In genomic region chr19:13007292-13008045, GRCh38 we compare ENCODE assay signal across 11 cellular contexts. TPM values are rescaled to one million over a fixed set of nuclear protein-coding genes. Genes with fewer than 3 reads are reported as not detected.
DNase-seq lines count a peak whose midpoint lies in the region; ATAC-seq and TF ChIP-seq lines count a peak whose summit lies in the region.
"Had no signal": no experiment of that assay in that cellular context is flagged by ENCODE, and none has a peak within 500 bp of the region (broad histone marks: within the 10 kb centered on the region; RNA-seq: fewer than 3 reads in every experiment).

No MANE protein-coding gene starts in this region.

- peaks cover 0 to 3% (median 0%) of the 10 kb centered on the region in 5 donors for H3K27me3 ChIP-seq in subcutaneous abdominal adipose tissue (ENCODE audit: control insufficient read depth in 5 of 5, insufficient read depth in 4 of 5, low read length in 5 of 5)

- peak overlapping the region; percentile 97 for H3K27ac ChIP-seq in subcutaneous abdominal adipose tissue (ENCODE audit: low read depth, low read length)

- TF ChIP-seq CTCF in GM13977 (IDR thresholded peaks at IDR 0.05; ENCODE audit: extremely low read depth, insufficient read depth, missing control alignments) (no peak), chondrocyte (IDR thresholded peaks at IDR 0.05) (peak; percentile 27)

- H3K4me3 ChIP-seq in subcutaneous abdominal adipose tissue (ENCODE audit: low read depth in 1 of 5, low read length in 5 of 5), result peak overlapping the region in 2 of 5 donors; percentile 6 to 12

- ATAC-seq in left colon, result peak; percentile 17
- ATAC-seq: CD8-positive, alpha-beta T cell had no signal

- peaks cover 0 to 8% (median 7%) of the 10 kb centered on the region in 5 donors for H3K36me3 ChIP-seq in subcutaneous abdominal adipose tissue (ENCODE audit: control insufficient read depth in 5 of 5, insufficient read depth in 5 of 5, low read length in 5 of 5)

- H3K9ac ChIP-seq in subcutaneous abdominal adipose tissue (ENCODE audit: low read length in 5 of 5), result peak overlapping the region in 3 of 5 donors; percentile 19 to 39 (median 37)

- peak; percentile 31 for DNase-seq in GM13977 (ENCODE audit: low spot score)
- DNase-seq in chondrocyte (ENCODE audit: low spot score), result no peak
- DNase-seq in left colon, result peak; percentile 53 to 68
- no peak for DNase-seq in activated CD4-positive, alpha-beta T cell treated with anti-CD3 and anti-CD28 coated beads for 1 hour
- DNase-seq in SIG-M5 (lab: John Stamatoyannopoulos, UW), result no peak
- DNase-seq in ecto neural progenitor cell (ENCODE audit: low spot score), result no peak
- no peak for DNase-seq in NCI-H1092 treated with DMSO at 0.1 percent for 48 hours (lab: John Stamatoyannopoulos, UW)
- DNase-seq: activated T-cell treated with anti-CD3 and anti-CD28 coated beads for 4 hours; CD8-positive, alpha-beta T cell; NCI-H2171 treated with DMSO at 0.1 percent for 48 hours had no signal

- H3K27ac Mint-ChIP-seq in chondrocyte (ENCODE audit: unreplicated experiment), result no peak overlapping the region
- H3K27ac Mint-ChIP-seq: CD8-positive, alpha-beta T cell had no signal

- H3K9me3 Mint-ChIP-seq in chondrocyte (ENCODE audit: low read depth), result no peaks in the 10 kb centered on the region
- H3K9me3 Mint-ChIP-seq: CD8-positive, alpha-beta T cell had no signal

- peaks cover 20% of the 10 kb centered on the region for H3K4me1 Mint-ChIP-seq in chondrocyte (ENCODE audit: low read depth)

- H3K4me3 Mint-ChIP-seq in chondrocyte (ENCODE audit: unreplicated experiment), result no peak overlapping the region
- H3K4me3 Mint-ChIP-seq: CD8-positive, alpha-beta T cell had no signal

- intact Hi-C loops in left colon (cut with DNase I, micrococcal nuclease), result no loop called here

- peaks cover 9% of the 10 kb centered on the region for H3K27me3 Mint-ChIP-seq in chondrocyte (ENCODE audit: low read depth)

- no peaks in the 10 kb centered on the region for H3K9me3 ChIP-seq in subcutaneous abdominal adipose tissue (ENCODE audit: control insufficient read depth in 5 of 5, low read length in 5 of 5)

- peaks cover 15% of the 10 kb centered on the region for H3K36me3 Mint-ChIP-seq in chondrocyte (ENCODE audit: low read depth)
- H3K36me3 Mint-ChIP-seq: CD8-positive, alpha-beta T cell had no signal

- in situ Hi-C loops in GM13977 (cut with MboI; ENCODE audit: low pct_unique_long_range_greater_than_20kb, low sequenced_read_pairs, unreplicated experiment), result no loop called here

- peaks cover 16 to 99% (median 96%) of the 10 kb centered on the region in 5 donors for H3K4me1 ChIP-seq in subcutaneous abdominal adipose tissue (ENCODE audit: control insufficient read depth in 5 of 5, insufficient read depth in 5 of 5, low read length in 5 of 5)

RNA-seq across cellular contexts. Expression of gene NFIX, which starts 12.2 kb away (rescaled TPM):
- total RNA-seq in chondrocyte (95.4 to 117 TPM (median 98.9 TPM) in 3 replicates), left colon (10 to 100 TPM; 49.8 to 61.7 TPM)

RNA-seq across cellular contexts. Expression of gene DAND5, which starts 38.1 kb away (rescaled TPM):
- total RNA-seq in chondrocyte, result 0.36 to 0.57 TPM (median 0.41 TPM) in 3 replicates
- under 1 TPM; 0.18 to 0.50 TPM for total RNA-seq in left colon
- total RNA-seq: CD8-positive, alpha-beta T cell had no signal

RNA-seq across cellular contexts. Expression of gene GADD45GIP1, which starts 50.4 kb away (rescaled TPM):
- total RNA-seq in chondrocyte (28.8 to 31.3 TPM (median 29.1 TPM) in 3 replicates), left colon (10 to 100 TPM; 13.1 to 17.5 TPM)

Comparison
In these comparisons a context has a peak if more than half of its experiments do, and no peak if none do; other contexts are left out.
1. DNase-seq: peak in GM13977 (single experiment) and left colon (2 of 2); none in chondrocyte (single experiment), activated CD4-positive, alpha-beta T cell treated with anti-CD3 and anti-CD28 coated beads for 1 hour (single experiment), SIG-M5 (single experiment), ecto neural progenitor cell (single experiment) and NCI-H1092 treated with DMSO at 0.1 percent for 48 hours (single experiment).